In the genomic region with DNA sequence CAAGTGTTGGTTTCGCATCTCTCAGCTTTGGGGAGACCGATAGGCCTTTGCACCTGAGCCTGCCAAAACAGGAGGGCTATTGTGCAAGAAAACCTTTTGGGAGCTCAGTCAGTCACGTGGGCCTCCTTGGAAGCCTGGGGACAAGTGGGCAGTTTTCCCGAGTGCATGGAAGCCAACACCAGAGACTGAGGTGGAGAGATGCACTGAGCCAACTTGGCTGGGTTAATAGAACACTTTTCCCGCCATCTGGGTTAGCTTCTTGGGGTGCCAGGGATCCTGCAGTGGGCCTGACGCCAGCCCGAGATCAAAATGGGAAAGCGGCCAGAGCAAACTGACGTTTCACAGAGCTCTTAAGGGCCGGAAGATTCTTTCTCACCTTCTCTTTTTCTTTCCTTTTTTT, we compare ENCODE assay signal across 26 cellular contexts. TPM values are rescaled to one million over a fixed set of nuclear protein-coding genes. Genes with fewer than 3 reads are reported as not detected.
"Had no signal": no experiment of that assay in that cellular context is flagged by ENCODE, and none has a peak within 500 bp of the region (broad histone marks: within the 10 kb centered on the region; RNA-seq: fewer than 3 reads in every experiment).

No MANE protein-coding gene starts in this region.

- DNase-seq: activated CD4-positive, alpha-beta T cell treated with anti-CD3 and anti-CD28 coated beads for 4 hours; activated CD8-positive, alpha-beta memory T cell treated with anti-CD3 and anti-CD28 coated beads, Interleukin-2, amount 50 U/mL, for 4 hours; activated CD8-positive, alpha-beta T cell treated with anti-CD3 and anti-CD28 coated beads for 36 hours; activated gamma-delta T cell treated with Interleukin-2 at 50 U/mL for 16 hours; activated naive CD4-positive, alpha-beta T cell treated with anti-CD3 and anti-CD28 coated beads, Interleukin-2, amount 50 U/mL, for 16 hours; activated naive CD8-positive, alpha-beta T cell treated with anti-CD3 and anti-CD28 coated beads, Interleukin-2, amount 10 ng/mL, durations not matched to agents 7 days and 5 days; activated T-cell treated with anti-CD3 and anti-CD28 coated beads, Interleukin-2, amount 50 U/mL, for 72 hours; adrenal gland; central memory CD4-positive, alpha-beta T cell; MG63; MV-4-11; NCI-H1092 treated with DMSO at 0.1 percent for 48 hours; NCI-H1417 treated with DMSO at 0.1 percent for 48 hours; NCI-H1694; NCI-H2029; NCI-H2107; NCI-H2171 treated with DMSO at 0.1 percent for 48 hours; NCI-H226; NCI-H510A treated with DMSO at 0.1 percent for 48 hours; NCI-H69; PC-9; SHP77 treated with DMSO at 0.1 percent for 48 hours had no signal

- ATAC-seq: activated CD4-positive, CD25-positive, alpha-beta regulatory T cell treated with anti-CD3 and anti-CD28 coated beads, Interleukin-2, amount 50 U/mL, for 24 hours; activated CD8-positive, alpha-beta T cell treated with anti-CD3 and anti-CD28 coated beads for 36 hours; activated T-cell treated with anti-CD3 and anti-CD28 coated beads, Interleukin-2, amount 50 U/mL, for 72 hours had no signal

RNA-seq across cellular contexts. Expression of a gene that starts 2.8 kb away (rescaled TPM):
- total RNA-seq: activated CD8-positive, alpha-beta T cell treated with anti-CD3 and anti-CD28 coated beads for 36 hours; activated T-helper 2 cell treated with anti-CD3 and anti-CD28 coated beads, Interferon-gamma antibody, Interleukin-2, Interleukin-4, amounts not matched to agents 10 μg/mL and 5 μg/mL and 100 μg/mL, durations not matched to agents 14 hours and 24 hours and 36 hours; bronchial epithelial cell; SK-MEL-5 had no signal

RNA-seq across cellular contexts. Expression of a gene that starts 10.1 kb away (rescaled TPM):
- total RNA-seq: activated CD8-positive, alpha-beta T cell treated with anti-CD3 and anti-CD28 coated beads for 36 hours; activated naive CD8-positive, alpha-beta T cell treated with anti-CD3 and anti-CD28 coated beads, Interleukin-2, amount 10 ng/mL, durations not matched to agents 7 days and 5 days; activated T-cell treated with anti-CD3 and anti-CD28 coated beads, Interleukin-2, amount 50 U/mL, for 72 hours; activated T-helper 2 cell treated with anti-CD3 and anti-CD28 coated beads, Interferon-gamma antibody, Interleukin-2, Interleukin-4, amounts not matched to agents 10 μg/mL and 5 μg/mL and 100 μg/mL, durations not matched to agents 14 hours and 24 hours and 36 hours; adrenal gland; bronchial epithelial cell; PC-9; SK-MEL-5 had no signal

RNA-seq across cellular contexts. Expression of a gene that starts 18.4 kb away (rescaled TPM):
- total RNA-seq: activated CD8-positive, alpha-beta T cell treated with anti-CD3 and anti-CD28 coated beads for 36 hours; activated naive CD8-positive, alpha-beta T cell treated with anti-CD3 and anti-CD28 coated beads, Interleukin-2, amount 10 ng/mL, durations not matched to agents 7 days and 5 days; activated T-cell treated with anti-CD3 and anti-CD28 coated beads, Interleukin-2, amount 50 U/mL, for 72 hours; activated T-helper 2 cell treated with anti-CD3 and anti-CD28 coated beads, Interferon-gamma antibody, Interleukin-2, Interleukin-4, amounts not matched to agents 10 μg/mL and 5 μg/mL and 100 μg/mL, durations not matched to agents 14 hours and 24 hours and 36 hours; adrenal gland; bronchial epithelial cell; PC-9; SK-MEL-5 had no signal

RNA-seq across cellular contexts. Expression of a gene that starts 22.1 kb away (rescaled TPM):
- total RNA-seq: SK-MEL-5 had no signal
